ENCODE assay signal across 21 cellular contexts in the genomic region with DNA sequence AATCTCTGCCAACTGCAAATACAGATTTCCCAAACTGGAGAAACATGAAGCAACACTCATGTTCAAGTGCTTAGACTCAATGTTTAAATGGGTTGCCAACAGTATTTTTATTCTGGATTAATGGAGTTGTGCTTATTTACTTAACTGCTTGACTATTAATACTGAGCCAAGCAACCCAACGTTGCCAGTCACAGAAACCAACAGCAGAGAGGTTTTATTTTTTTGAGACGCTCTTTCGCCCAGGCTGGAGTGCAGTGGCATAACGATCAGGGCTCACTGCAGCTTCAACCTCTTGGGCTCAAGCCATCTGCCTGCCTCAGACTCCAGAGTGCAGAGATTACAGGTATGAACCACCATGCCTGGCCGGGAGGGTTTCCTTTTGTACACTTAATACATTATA. TPM values are rescaled to one million over a fixed set of nuclear protein-coding genes. Genes with fewer than 3 reads are reported as not detected.
DNase-seq lines count a peak whose midpoint lies in the region; ATAC-seq, FAIRE-seq and TF ChIP-seq lines count a peak whose summit lies in the region.
"Had no signal": no experiment of that assay in that cellular context is flagged by ENCODE, and none has a peak within 500 bp of the region (broad histone marks: within the 10 kb centered on the region; RNA-seq: fewer than 3 reads in every experiment).

No MANE protein-coding gene starts in this region.

- peaks cover 41% of the 10 kb centered on the region for H3K4me1 Mint-ChIP-seq in activated B cell treated with CpG ODN at 0.5 μM for 24 hours

- FAIRE-seq in HepG2 (lab: Jason Lieb, UNC), result no peak
- FAIRE-seq: GM12878 had no signal

- TF ChIP-seq RAD21 in liver (IDR thresholded peaks at IDR 0.05) (no peak), HepG2 (CRISPR knock-in tag; IDR thresholded peaks at IDR 0.05) (no peak)

- POLR2A ChIA-PET in HepG2 (lab: Yijun Ruan, JAX), result no interaction called here
- POLR2A ChIA-PET in activated B cell treated with CpG ODN at 0.5 μM for 24 hours (lab: Charles Lee), result interaction anchor here (1.3 to 12.7 kb wide), 2 partner anchors 10 kb away, joined by 6 to 161 read pairs; partner anchors contain the start of gene ATP6V1G1

- no peak for ATAC-seq in HepG2
- no peak for ATAC-seq in activated B cell treated with CpG ODN at 0.5 μM for 24 hours (ENCODE audit: low read depth)
- ATAC-seq in lung (ENCODE audit: insufficient read depth, low FRiP score), result no peak
- ATAC-seq: GM12878 had no signal

- H3K27me3 ChIP-seq in liver (ENCODE audit: control insufficient read depth in 4 of 4, insufficient read depth in 4 of 4, low read length in 3 of 4), result no peaks in the 10 kb centered on the region
- no peaks in the 10 kb centered on the region for H3K27me3 ChIP-seq in HepG2 (ENCODE audit: control insufficient read depth in 1 of 2, insufficient read depth in 2 of 2, low read length in 2 of 2)
- no peaks in the 10 kb centered on the region for H3K27me3 ChIP-seq in lung (ENCODE audit: control insufficient read depth, insufficient read depth)
- H3K27me3 ChIP-seq: Peyer's patch, SJSA1 had no signal

- H3K4me3 ChIP-seq in liver (ENCODE audit: low read depth in 1 of 3, low read length in 3 of 3) (no peak overlapping the region), HepG2 (replicated peaks in 1 of 3; ENCODE audit: insufficient read depth in 1 of 3, low read depth in 2 of 3, low read length in 3 of 3) (no peak overlapping the region), lung (no peak overlapping the region)
- H3K4me3 ChIP-seq: GM12878, HAP-1, Peyer's patch, SJSA1 had no signal

- H3K9me3 ChIP-seq in liver (ENCODE audit: control insufficient read depth in 4 of 4, low read length in 3 of 4), result no peaks in the 10 kb centered on the region
- peaks cover 14% of the 10 kb centered on the region; the same call in 1 of the 2 replicates for H3K9me3 ChIP-seq in HepG2 (ENCODE audit: low read length)
- no peaks in the 10 kb centered on the region for H3K9me3 ChIP-seq in lung (ENCODE audit: control insufficient read depth in 2 of 2, insufficient read depth in 1 of 2, low read length in 1 of 2)
- H3K9me3 ChIP-seq: Peyer's patch, SJSA1 had no signal

- peaks cover 3 to 28% (median 9%) of the 10 kb centered on the region in 4 donors for H3K4me1 ChIP-seq in liver (ENCODE audit: control insufficient read depth in 4 of 4, insufficient read depth in 4 of 4, low read length in 3 of 4)
- peaks cover 21% of the 10 kb centered on the region for H3K4me1 ChIP-seq in HepG2 (ENCODE audit: insufficient read depth, low read length)
- H3K4me1 ChIP-seq in lung (ENCODE audit: control insufficient read depth in 2 of 2, insufficient read depth in 2 of 2, low read length in 2 of 2), result no peaks in the 10 kb centered on the region
- H3K4me1 ChIP-seq: HAP-1, Peyer's patch, SJSA1 had no signal

- TF ChIP-seq EP300 in HepG2 (IDR thresholded peaks at IDR 0.05; ENCODE audit: low read depth in 2 of 2, low read length in 2 of 2) (no peak), HepG2 (CRISPR knock-in tag; IDR thresholded peaks at IDR 0.05; ENCODE audit: borderline replicate concordance) (no peak)

- H3K36me3 ChIP-seq in liver (ENCODE audit: control insufficient read depth in 4 of 4, insufficient read depth in 3 of 4, low read depth in 1 of 4, low read length in 3 of 4) (peaks cover 0 to 17% (median 12%) of the 10 kb centered on the region in 4 donors), HepG2 (replicated peaks in 1 of 2; ENCODE audit: control insufficient read depth in 1 of 2, insufficient read depth in 2 of 2, low read length in 2 of 2) (peaks cover 6 to 10% of the 10 kb centered on the region in 2 experiments; a peak in 4 of 5 replicates), lung (ENCODE audit: control insufficient read depth in 2 of 2, insufficient read depth in 2 of 2, low read length in 2 of 2) (peaks cover 5 to 6% of the 10 kb centered on the region in 2 donors)

- TF ChIP-seq POLR2A in HepG2 (IDR thresholded peaks at IDR 0.05; ENCODE audit: insufficient read depth in 1 of 2, low read depth in 2 of 2, low read length in 2 of 2), result no peak

- 0 out of 2 replicates have a peak, but pooled peaks cover under 1% of the 10 kb centered on the region for H4K20me1 ChIP-seq in HepG2 (ENCODE audit: insufficient read depth, low read length)

- CTCF ChIA-PET in HepG2 (lab: Yijun Ruan, JAX; ENCODE audit: low intra/inter-chr PET ratio, low total read pairs) (no interaction called here), activated B cell treated with CpG ODN at 0.5 μM for 24 hours (lab: Charles Lee) (interaction anchor here (1.0 kb wide), 2 partner anchors 9 to 10 kb away, joined by 3 to 4 read pairs; no protein-coding TSS in a partner anchor)

- H3K4me3 Mint-ChIP-seq in activated B cell treated with CpG ODN at 0.5 μM for 24 hours, result no peak overlapping the region
- H3K4me3 Mint-ChIP-seq: CD14-positive monocyte had no signal

- no peaks in the 10 kb centered on the region for H3K79me2 ChIP-seq in HepG2 (ENCODE audit: insufficient read depth, low read length)

- WGBS in liver, result 57% methylated on average over 5 of the region's 5 CpGs
- 88% methylated on average over 5 of the region's 5 CpGs for WGBS in HepG2 (ENCODE audit: low lambda C conversion rate)
- WGBS in lung, 2 donors, result 69 to 83% methylated on average over 5 of the region's 5 CpGs

- no TSS peak for BruUV-seq in HepG2 (replicated peaks; lab: Mats Ljungman, UMichigan)

- no peak for TF ChIP-seq CTCF in liver (IDR thresholded peaks at IDR 0.05; ENCODE audit: low read depth, low read length, missing input control)
- TF ChIP-seq CTCF in HepG2 (CRISPR knock-in tag; IDR thresholded peaks at IDR 0.05), result no peak
- TF ChIP-seq CTCF in activated B cell treated with CpG ODN at 0.5 μM for 24 hours (IDR thresholded peaks at IDR 0.05), result no peak
- no peak for TF ChIP-seq CTCF in lung (IDR thresholded peaks at IDR 0.05; ENCODE audit: control extremely low read depth, extremely low read depth)

- intact Hi-C loops in HepG2 (cut with micrococcal nuclease; ENCODE audit: unreplicated experiment) (no loop called here), activated B cell treated with CpG ODN at 0.5 μM for 24 hours (cut with micrococcal nuclease) (no loop called here)

- peak overlapping the region; percentile 30 for H3K27ac Mint-ChIP-seq in activated B cell treated with CpG ODN at 0.5 μM for 24 hours
- H3K27ac Mint-ChIP-seq: CD14-positive monocyte had no signal

- H2AFZ ChIP-seq in HepG2 (ENCODE audit: low read length), result no peak overlapping the region

- peaks cover 8% of the 10 kb centered on the region for H3K9me3 Mint-ChIP-seq in activated B cell treated with CpG ODN at 0.5 μM for 24 hours

- peaks cover 47% of the 10 kb centered on the region for H3K36me3 Mint-ChIP-seq in activated B cell treated with CpG ODN at 0.5 μM for 24 hours (ENCODE audit: low read depth)

- H3K9ac ChIP-seq in liver (ENCODE audit: low read depth in 1 of 2, low read length in 2 of 2) (no peak overlapping the region), HepG2 (ENCODE audit: insufficient read depth, low read depth, low read length) (no peak overlapping the region)

- H3K27me3 Mint-ChIP-seq in activated B cell treated with CpG ODN at 0.5 μM for 24 hours, result no peaks in the 10 kb centered on the region

- H3K4me2 ChIP-seq in HepG2 (ENCODE audit: low read depth, low read length), result no peak overlapping the region

- in situ Hi-C loops in HepG2 (cut with HindIII; ENCODE audit: extremely low pct_ligation_motif_present, low pct_unique_long_range_greater_than_20kb), result no loop called here

- DNase-seq in HepG2 (ENCODE audit: low spot score), result no peak
- no peak for DNase-seq in activated B cell treated with CpG ODN at 0.5 μM for 24 hours
- peak; percentile 32 for DNase-seq in lung (ENCODE audit: low spot score)
- DNase-seq in AG08396 (ENCODE audit: low spot score), result no peak
- DNase-seq in OCI-M2 (lab: John Stamatoyannopoulos, UW; ENCODE audit: unreplicated experiment), result no peak
- no peak for DNase-seq in cerebellar cortex (ENCODE audit: low spot score)
- DNase-seq: COR-L47, DMS153, EL, NCI-H1694 treated with DMSO at 0.1 percent for 48 hours, NCI-H2227 treated with DMSO at 0.1 percent for 48 hours, NCI-H510A treated with DMSO at 0.1 percent for 48 hours, NCI-H82, Peyer's patch had no signal

- H3K27ac ChIP-seq in liver (ENCODE audit: low read depth in 1 of 2, low read length in 2 of 2) (peak overlapping the region; percentile 36 to 48), HepG2 (ENCODE audit: extremely low read length, insufficient read depth, low read length) (no peak overlapping the region), lung (ENCODE audit: low read depth in 1 of 2, low read length in 1 of 2) (peak overlapping the region in 1 of 2 donors; percentile 48)
- H3K27ac ChIP-seq: Peyer's patch, SJSA1 had no signal

RNA-seq across cellular contexts. Expression of gene TMEM268, which starts 8.5 kb away (rescaled TPM):
- total RNA-seq in liver (1 to 10 TPM; 2.5 to 2.8 TPM), HepG2 (2016; rRNA removed; fragmentation: Illumina TruSeq; extraction: Trizol) (2.9 and 3.7 TPM in 2 replicates), activated B cell treated with CpG ODN at 0.5 μM for 24 hours (32.0 and 34.6 TPM in 2 replicates), lung (10 to 100 TPM; 12.3 to 21.9 TPM)
- polyA plus RNA-seq in liver (1 to 10 TPM; 1.2 to 2.2 TPM), HepG2 (2011; rRNA removed) (7.8 and 9.0 TPM in 2 replicates), lung (10 to 100 TPM in 1 of 2 donors, 1 to 10 TPM in 1; 6.8 to 10.1 TPM)
- 0.71 and 1.0 TPM in 2 replicates for total RNA-seq in HepG2 (2016; cell fraction: cytosol; rRNA removed; fragmentation: Illumina TruSeq; extraction: Trizol; ENCODE audit: low read depth)
- 2.6 and 3.8 TPM in 2 replicates for total RNA-seq in HepG2 (2016; cell fraction: insoluble cytoplasmic fraction; rRNA removed; fragmentation: Illumina TruSeq; extraction: Trizol)
- total RNA-seq in HepG2 (2016; cell fraction: membrane; rRNA removed; fragmentation: Illumina TruSeq; extraction: Trizol), result 3.2 and 3.4 TPM in 2 replicates
- total RNA-seq in HepG2 (2016; cell fraction: nucleus; rRNA removed; fragmentation: Illumina TruSeq; extraction: Trizol), result 3.6 and 4.0 TPM in 2 replicates
- 4.0 and 6.0 TPM in 2 replicates for polyA plus RNA-seq in HepG2 (2011; cell fraction: cytosol; rRNA removed)
- 4.3 and 5.1 TPM in 2 replicates for polyA plus RNA-seq in HepG2 (2011; cell fraction: nucleus; rRNA removed)
- polyA plus RNA-seq in HepG2 (2012), result 2.8 and 3.7 TPM in 2 replicates
- polyA plus RNA-seq in HepG2 (2016; cell fraction: cytosol; fragmentation: Illumina TruSeq; extraction: Trizol; ENCODE audit: low read depth), result 0.76 and 0.84 TPM in 2 replicates
- 3.6 and 4.6 TPM in 2 replicates for polyA plus RNA-seq in HepG2 (2016; cell fraction: insoluble cytoplasmic fraction; fragmentation: Illumina TruSeq; extraction: Trizol; ENCODE audit: low read depth)
- polyA plus RNA-seq in HepG2 (2016; cell fraction: membrane; fragmentation: Illumina TruSeq; extraction: Trizol; ENCODE audit: low read depth), result 3.8 and 4.7 TPM in 2 replicates
- 6.2 and 8.2 TPM in 2 replicates for polyA plus RNA-seq in HepG2 (2016; cell fraction: nucleus; fragmentation: Illumina TruSeq; extraction: Trizol; ENCODE audit: insufficient read depth, low read depth)
- 17.9 and 29.5 TPM in 2 replicates for polyA minus RNA-seq in HepG2 (2011; rRNA and poly(A)+ RNA removed; ENCODE audit: low replicate concordance)
- polyA minus RNA-seq in HepG2 (2011; cell fraction: cytosol; rRNA and poly(A)+ RNA removed), result 4.1 and 4.8 TPM in 2 replicates
- 4.6 and 8.5 TPM in 2 replicates for polyA minus RNA-seq in HepG2 (2011; cell fraction: nucleus; rRNA and poly(A)+ RNA removed)

RNA-seq across cellular contexts. Expression of gene ATP6V1G1, which starts 15.1 kb away (rescaled TPM):
- total RNA-seq in liver (10 to 100 TPM; 41.4 to 87.1 TPM), HepG2 (2016; rRNA removed; fragmentation: Illumina TruSeq; extraction: Trizol) (158 and 215 TPM in 2 replicates), activated B cell treated with CpG ODN at 0.5 μM for 24 hours (68.4 and 70.2 TPM in 2 replicates), lung (100 to 1,000 TPM; 102 to 187 TPM)
- polyA plus RNA-seq in liver (100 to 1,000 TPM in 1 of 2 donors, 10 to 100 TPM in 1; 64.3 to 152 TPM), HepG2 (2011; rRNA removed) (85.3 and 108 TPM in 2 replicates), lung (100 to 1,000 TPM; 150 to 213 TPM)
- 46.6 and 55.3 TPM in 2 replicates for total RNA-seq in HepG2 (2016; cell fraction: cytosol; rRNA removed; fragmentation: Illumina TruSeq; extraction: Trizol; ENCODE audit: low read depth)
- 159 and 225 TPM in 2 replicates for total RNA-seq in HepG2 (2016; cell fraction: insoluble cytoplasmic fraction; rRNA removed; fragmentation: Illumina TruSeq; extraction: Trizol)
- 93.6 and 101 TPM in 2 replicates for total RNA-seq in HepG2 (2016; cell fraction: membrane; rRNA removed; fragmentation: Illumina TruSeq; extraction: Trizol)
- total RNA-seq in HepG2 (2016; cell fraction: nucleus; rRNA removed; fragmentation: Illumina TruSeq; extraction: Trizol), result 67.3 and 67.5 TPM in 2 replicates
- polyA plus RNA-seq in HepG2 (2011; cell fraction: cytosol; rRNA removed), result 86.2 and 105 TPM in 2 replicates
- 27.9 and 32.8 TPM in 2 replicates for polyA plus RNA-seq in HepG2 (2011; cell fraction: nucleus; rRNA removed)
- polyA plus RNA-seq in HepG2 (2012), result 76.7 and 118 TPM in 2 replicates
- polyA plus RNA-seq in HepG2 (2016; cell fraction: cytosol; fragmentation: Illumina TruSeq; extraction: Trizol; ENCODE audit: low read depth), result 39.8 and 53.2 TPM in 2 replicates
- 253 and 272 TPM in 2 replicates for polyA plus RNA-seq in HepG2 (2016; cell fraction: insoluble cytoplasmic fraction; fragmentation: Illumina TruSeq; extraction: Trizol; ENCODE audit: low read depth)
- 85.8 and 96.0 TPM in 2 replicates for polyA plus RNA-seq in HepG2 (2016; cell fraction: membrane; fragmentation: Illumina TruSeq; extraction: Trizol; ENCODE audit: low read depth)
- 105 and 112 TPM in 2 replicates for polyA plus RNA-seq in HepG2 (2016; cell fraction: nucleus; fragmentation: Illumina TruSeq; extraction: Trizol; ENCODE audit: insufficient read depth, low read depth)
- 15.1 and 22.4 TPM in 2 replicates for polyA minus RNA-seq in HepG2 (2011; rRNA and poly(A)+ RNA removed; ENCODE audit: low replicate concordance)
- polyA minus RNA-seq in HepG2 (2011; cell fraction: cytosol; rRNA and poly(A)+ RNA removed), result 30.9 and 42.0 TPM in 2 replicates
- 35.5 and 40.2 TPM in 2 replicates for polyA minus RNA-seq in HepG2 (2011; cell fraction: nucleus; rRNA and poly(A)+ RNA removed)

RNA-seq across cellular contexts. Expression of gene TEX53, which starts 55.0 kb away (rescaled TPM):
- total RNA-seq in liver (not detected), HepG2 (2016; rRNA removed; fragmentation: Illumina TruSeq; extraction: Trizol) (not detected in 2 replicates), activated B cell treated with CpG ODN at 0.5 μM for 24 hours (not detected in 2 replicates), lung (not detected)
- polyA plus RNA-seq in liver (not detected), HepG2 (2011; rRNA removed) (not detected in 2 replicates), lung (not detected)
- not detected in 2 replicates for total RNA-seq in HepG2 (2016; cell fraction: cytosol; rRNA removed; fragmentation: Illumina TruSeq; extraction: Trizol; ENCODE audit: low read depth)
- not detected in 2 replicates for total RNA-seq in HepG2 (2016; cell fraction: insoluble cytoplasmic fraction; rRNA removed; fragmentation: Illumina TruSeq; extraction: Trizol)
- total RNA-seq in HepG2 (2016; cell fraction: membrane; rRNA removed; fragmentation: Illumina TruSeq; extraction: Trizol), result not detected in 2 replicates
- total RNA-seq in HepG2 (2016; cell fraction: nucleus; rRNA removed; fragmentation: Illumina TruSeq; extraction: Trizol), result not detected in 2 replicates
- polyA plus RNA-seq in HepG2 (2011; cell fraction: cytosol; rRNA removed), result not detected in 2 replicates
- not detected in 2 replicates for polyA plus RNA-seq in HepG2 (2011; cell fraction: nucleus; rRNA removed)
- polyA plus RNA-seq in HepG2 (2012), result not detected in 2 replicates
- polyA plus RNA-seq in HepG2 (2016; cell fraction: cytosol; fragmentation: Illumina TruSeq; extraction: Trizol; ENCODE audit: low read depth), result not detected in 2 replicates
- not detected in 2 replicates for polyA plus RNA-seq in HepG2 (2016; cell fraction: insoluble cytoplasmic fraction; fragmentation: Illumina TruSeq; extraction: Trizol; ENCODE audit: low read depth)
- not detected in 2 replicates for polyA plus RNA-seq in HepG2 (2016; cell fraction: membrane; fragmentation: Illumina TruSeq; extraction: Trizol; ENCODE audit: low read depth)
- not detected in 2 replicates for polyA plus RNA-seq in HepG2 (2016; cell fraction: nucleus; fragmentation: Illumina TruSeq; extraction: Trizol; ENCODE audit: insufficient read depth, low read depth)
- polyA minus RNA-seq in HepG2 (2011; rRNA and poly(A)+ RNA removed; ENCODE audit: low replicate concordance), result not detected in 2 replicates
- not detected in 2 replicates for polyA minus RNA-seq in HepG2 (2011; cell fraction: cytosol; rRNA and poly(A)+ RNA removed)
- polyA minus RNA-seq in HepG2 (2011; cell fraction: nucleus; rRNA and poly(A)+ RNA removed), result not detected in 2 replicates
- total RNA-seq: A673, GM12878, LHCN-M2, Peyer's patch, SJSA1 had no signal
- polyA plus RNA-seq: CD14-positive monocyte, GM12878 had no signal
